Comparison of ENCODE assay signal across 1 cellular context in genomic region chr15:22765808-22766207, GRCh38.
A peak's percentile ranks its signal among the peaks of the same experiment; 100 is the strongest.
TF ChIP-seq lines count a peak whose summit lies in the region.

No MANE protein-coding gene starts in this region.

TF ChIP-seq in K562, 482 proteins besides CTCF, POLR2A, EP300 and RAD21:
- TF ChIP-seq CTCFL (IDR thresholded peaks at IDR 0.05; ENCODE audit: borderline replicate concordance, insufficient read depth, low read depth, low read length, poor library complexity, severe bottlenecking) = peak; percentile 17
